ENCODE assay signal across 28 cellular contexts in genomic region chr1:157380523-157380922, GRCh38.
"Had no signal": no experiment of that assay in that cellular context is flagged by ENCODE, and none has a peak within 500 bp of the region (broad histone marks: within the 10 kb centered on the region; RNA-seq: fewer than 3 reads in every experiment).

No MANE protein-coding gene starts in this region.

- DNase-seq: activated CD4-positive, alpha-beta T cell treated with anti-CD3 and anti-CD28 coated beads for 48 hours; activated CD4-positive, alpha-beta T cell treated with anti-CD3 and anti-CD28 coated beads, Interleukin-2, amount 50 U/mL, for 48 hours; activated CD8-positive, alpha-beta memory T cell treated with anti-CD3 and anti-CD28 coated beads, Interleukin-2, amount 50 U/mL, for 4 hours; activated effector memory CD4-positive, alpha-beta T cell treated with anti-CD3 and anti-CD28 coated beads, Interleukin-2, amount 50 U/mL, for 16 hours; activated naive CD4-positive, alpha-beta T cell treated with anti-CD3 and anti-CD28 coated beads for 36 hours; activated naive CD8-positive, alpha-beta T cell treated with anti-CD3 and anti-CD28 coated beads, Interleukin-2, amount 10 ng/mL, durations not matched to agents 7 days and 5 days; activated T-cell treated with anti-CD3 and anti-CD28 coated beads, Interleukin-2, amount 50 U/mL, for 1 hour; amniotic stem cell; caudate nucleus; cortex of kidney; effector memory CD8-positive, alpha-beta T cell; erythroblast; gastrocnemius medialis; glutamatergic neuron; left cardiac atrium; left ventricle myocardium superior; mucosa of descending colon; ovary; right lobe of liver; stimulated activated CD4-positive, alpha-beta T cell treated with anti-CD3 and anti-CD28 coated beads, Interleukin-4, amount 100 ng/mL, for 1 hour had no signal

- H3K36me3 Mint-ChIP-seq: activated naive CD8-positive, alpha-beta T cell treated with anti-CD3 and anti-CD28 coated beads, Interleukin-2, amount 10 ng/mL, durations not matched to agents 7 days and 5 days had no signal

- H3K4me3 Mint-ChIP-seq: activated naive CD4-positive, alpha-beta T cell treated with anti-CD3 and anti-CD28 coated beads for 36 hours; activated naive CD8-positive, alpha-beta T cell treated with anti-CD3 and anti-CD28 coated beads, Interleukin-2, amount 10 ng/mL, durations not matched to agents 7 days and 5 days; activated T-helper 1 cell treated with anti-CD3 and anti-CD28 coated beads, Interleukin-12 subunit alpha, Interleukin-12 subunit beta, Interleukin-2, Interleukin-4 antibody, amounts not matched to agents 30 ng/mL and 10 ng/mL and 1 ng/mL, durations not matched to agents 14 hours and 24 hours and 36 hours; effector memory CD8-positive, alpha-beta T cell had no signal

- FAIRE-seq: keratinocyte, TTC549 had no signal

- H3K4me1 ChIP-seq: gastrocnemius medialis, right lobe of liver, tibial nerve had no signal

- ATAC-seq: activated CD4-positive, CD25-positive, alpha-beta regulatory T cell treated with anti-CD3 and anti-CD28 coated beads, Interleukin-2, amount 50 U/mL, for 24 hours; effector memory CD8-positive, alpha-beta T cell; gastrocnemius medialis; left cardiac atrium; left ventricle myocardium superior; right lobe of liver had no signal

- H3K36me3 ChIP-seq: gastrocnemius medialis, ovary, right lobe of liver, tibial nerve had no signal

- H3K9me3 Mint-ChIP-seq: activated naive CD4-positive, alpha-beta T cell treated with anti-CD3 and anti-CD28 coated beads for 36 hours; activated naive CD8-positive, alpha-beta T cell treated with anti-CD3 and anti-CD28 coated beads, Interleukin-2, amount 10 ng/mL, durations not matched to agents 7 days and 5 days; activated T-helper 1 cell treated with anti-CD3 and anti-CD28 coated beads, Interleukin-12 subunit alpha, Interleukin-12 subunit beta, Interleukin-2, Interleukin-4 antibody, amounts not matched to agents 30 ng/mL and 10 ng/mL and 1 ng/mL, durations not matched to agents 14 hours and 24 hours and 36 hours; effector memory CD8-positive, alpha-beta T cell had no signal

- H3K27ac Mint-ChIP-seq: activated naive CD4-positive, alpha-beta T cell treated with anti-CD3 and anti-CD28 coated beads for 36 hours; activated naive CD8-positive, alpha-beta T cell treated with anti-CD3 and anti-CD28 coated beads, Interleukin-2, amount 10 ng/mL, durations not matched to agents 7 days and 5 days; activated T-helper 1 cell treated with anti-CD3 and anti-CD28 coated beads, Interleukin-12 subunit alpha, Interleukin-12 subunit beta, Interleukin-2, Interleukin-4 antibody, amounts not matched to agents 30 ng/mL and 10 ng/mL and 1 ng/mL, durations not matched to agents 14 hours and 24 hours and 36 hours; effector memory CD8-positive, alpha-beta T cell; progenitor cell of endocrine pancreas had no signal

- H3K9me3 ChIP-seq: gastrocnemius medialis, mucosa of descending colon, ovary, right lobe of liver, tibial nerve had no signal

- H3K27me3 ChIP-seq: hepatocyte, ovary, right lobe of liver had no signal

- H3K4me3 ChIP-seq: gastrocnemius medialis, hepatocyte, mucosa of descending colon, ovary, right lobe of liver, tibial nerve had no signal

- H3K27ac ChIP-seq: gastrocnemius medialis, hepatocyte, ovary, right lobe of liver, tibial nerve, VCaP had no signal
